ENCODE assay signal across 17 cellular contexts in the genomic region with DNA sequence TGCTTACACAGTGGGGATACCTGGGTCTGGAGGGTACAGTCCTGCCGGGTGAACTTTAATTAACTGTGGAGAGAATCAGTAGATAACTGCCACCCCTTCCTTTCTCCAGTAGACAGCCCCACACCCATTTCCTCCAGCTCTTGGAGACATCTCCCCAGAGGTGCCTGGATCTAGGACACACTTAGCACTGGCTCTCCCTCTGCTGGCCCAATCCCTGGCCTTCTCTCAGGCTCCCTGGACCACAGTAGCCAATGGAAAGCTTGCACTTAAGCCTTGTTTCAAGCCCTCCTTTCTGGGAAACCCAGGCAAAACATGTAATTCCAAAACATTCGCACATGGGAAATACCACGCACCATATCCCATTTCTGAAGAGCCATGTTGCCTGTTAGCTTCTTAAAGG.
"Had no signal": no experiment of that assay in that cellular context is flagged by ENCODE, and none has a peak within 500 bp of the region (broad histone marks: within the 10 kb centered on the region; RNA-seq: fewer than 3 reads in every experiment).

No MANE protein-coding gene starts in this region.

- H3K9me3 ChIP-seq: tibial artery had no signal

- ATAC-seq: activated CD8-positive, alpha-beta T cell treated with anti-CD3 and anti-CD28 coated beads for 36 hours; activated T-cell treated with anti-CD3 and anti-CD28 coated beads, Interleukin-2, amount 50 U/mL, for 4 hours; foreskin keratinocyte; natural killer cell had no signal

- DNase-seq: activated B cell treated with CpG ODN at 0.5 μM for 24 hours; activated CD4-positive, alpha-beta T cell treated with anti-CD3 and anti-CD28 coated beads for 48 hours; activated CD8-positive, alpha-beta T cell treated with anti-CD3 and anti-CD28 coated beads for 36 hours; activated effector memory CD4-positive, alpha-beta T cell treated with anti-CD3 and anti-CD28 coated beads, Interleukin-2, amount 50 U/mL, for 16 hours; activated T-cell treated with anti-CD3 and anti-CD28 coated beads, Interleukin-2, amount 50 U/mL, for 4 hours; cortex of kidney; effector CD4-positive, alpha-beta T cell; foreskin keratinocyte; head of caudate nucleus; natural killer cell; occipital lobe; stimulated activated CD4-positive, alpha-beta T cell treated with anti-CD3 and anti-CD28 coated beads, Interleukin-12 subunit alpha, Interleukin-12 subunit beta, amount 100 ng/mL, for 4 hours; stimulated activated CD4-positive, alpha-beta T cell treated with anti-CD3 and anti-CD28 coated beads, Interleukin-2, amount 100 ng/mL, for 24 hours; tibial artery had no signal

- H3K27me3 ChIP-seq: foreskin keratinocyte, tibial artery had no signal

- H3K36me3 ChIP-seq: tibial artery had no signal

- H3K27me3 Mint-ChIP-seq: activated B cell treated with CpG ODN at 0.5 μM for 24 hours; activated naive CD4-positive, alpha-beta T cell treated with anti-CD3 and anti-CD28 coated beads, Interleukin-2, amount 50 U/mL, for 24 hours; brain had no signal

- H3K27ac ChIP-seq: foreskin keratinocyte had no signal

- H3K27ac Mint-ChIP-seq: activated B cell treated with CpG ODN at 0.5 μM for 24 hours; activated CD8-positive, alpha-beta T cell treated with anti-CD3 and anti-CD28 coated beads for 36 hours; activated naive CD4-positive, alpha-beta T cell treated with anti-CD3 and anti-CD28 coated beads, Interleukin-2, amount 50 U/mL, for 24 hours; natural killer cell had no signal

- H3K4me1 Mint-ChIP-seq: activated B cell treated with CpG ODN at 0.5 μM for 24 hours; activated naive CD4-positive, alpha-beta T cell treated with anti-CD3 and anti-CD28 coated beads, Interleukin-2, amount 50 U/mL, for 24 hours; central memory CD8-positive, alpha-beta T cell; natural killer cell had no signal

- H3K9me3 Mint-ChIP-seq: activated B cell treated with CpG ODN at 0.5 μM for 24 hours; activated CD8-positive, alpha-beta T cell treated with anti-CD3 and anti-CD28 coated beads for 36 hours; activated naive CD4-positive, alpha-beta T cell treated with anti-CD3 and anti-CD28 coated beads, Interleukin-2, amount 50 U/mL, for 24 hours; activated T-cell treated with anti-CD3 and anti-CD28 coated beads, Interleukin-2, amount 50 U/mL, for 4 hours; central memory CD8-positive, alpha-beta T cell had no signal

- H3K4me3 ChIP-seq: tibial artery had no signal

- H3K4me3 Mint-ChIP-seq: activated B cell treated with CpG ODN at 0.5 μM for 24 hours; activated CD8-positive, alpha-beta T cell treated with anti-CD3 and anti-CD28 coated beads for 36 hours; activated naive CD4-positive, alpha-beta T cell treated with anti-CD3 and anti-CD28 coated beads, Interleukin-2, amount 50 U/mL, for 24 hours; activated T-cell treated with anti-CD3 and anti-CD28 coated beads, Interleukin-2, amount 50 U/mL, for 4 hours; brain; central memory CD8-positive, alpha-beta T cell; natural killer cell had no signal

- H3K36me3 Mint-ChIP-seq: activated naive CD4-positive, alpha-beta T cell treated with anti-CD3 and anti-CD28 coated beads, Interleukin-2, amount 50 U/mL, for 24 hours; brain; natural killer cell had no signal
